Comparison of ENCODE assay signal across 2 cellular contexts in genomic region chr2:113965228-113965627, GRCh38.
TF ChIP-seq lines count a peak whose summit lies in the region.

No MANE protein-coding gene starts in this region.

TF ChIP-seq in GM12878, 131 proteins besides CTCF, POLR2A, EP300 and RAD21 (continued from another document):
- TF ChIP-seq ZBTB33 (IDR thresholded peaks at IDR 0.05), result no peak

TF ChIP-seq in SK-N-SH treated with all-trans-retinoic acid at 6 μM for 48 hours, 23 proteins besides CTCF, POLR2A, EP300 and RAD21 (continued from another document):
- TF ChIP-seq SNAI2 (CRISPR knock-in tag; IDR thresholded peaks at IDR 0.05), result no peak
- no peak for TF ChIP-seq TSHZ2 (CRISPR knock-in tag; IDR thresholded peaks at IDR 0.05)
- no peak for TF ChIP-seq POU6F1 (CRISPR knock-in tag; IDR thresholded peaks at IDR 0.05; ENCODE audit: borderline replicate concordance, low read depth)
- no peak for TF ChIP-seq RARB (CRISPR knock-in tag; IDR thresholded peaks at IDR 0.05)
- no peak for TF ChIP-seq ISL1 (CRISPR knock-in tag; IDR thresholded peaks at IDR 0.05)
- no peak for TF ChIP-seq ZFP3 (CRISPR knock-in tag; IDR thresholded peaks at IDR 0.05)
- TF ChIP-seq ARNTL (CRISPR knock-in tag; IDR thresholded peaks at IDR 0.05; ENCODE audit: borderline replicate concordance, low read depth), result no peak
- no peak for TF ChIP-seq ZFP30 (CRISPR knock-in tag; IDR thresholded peaks at IDR 0.05)
- TF ChIP-seq ZNF8 (CRISPR knock-in tag; IDR thresholded peaks at IDR 0.05), result no peak
- TF ChIP-seq ESRRG (CRISPR knock-in tag; IDR thresholded peaks at IDR 0.05), result no peak
- TF ChIP-seq PPARA (CRISPR knock-in tag; IDR thresholded peaks at IDR 0.05; ENCODE audit: borderline replicate concordance), result no peak
